ENCODE assay signal across 8 cellular contexts in the genomic region with DNA sequence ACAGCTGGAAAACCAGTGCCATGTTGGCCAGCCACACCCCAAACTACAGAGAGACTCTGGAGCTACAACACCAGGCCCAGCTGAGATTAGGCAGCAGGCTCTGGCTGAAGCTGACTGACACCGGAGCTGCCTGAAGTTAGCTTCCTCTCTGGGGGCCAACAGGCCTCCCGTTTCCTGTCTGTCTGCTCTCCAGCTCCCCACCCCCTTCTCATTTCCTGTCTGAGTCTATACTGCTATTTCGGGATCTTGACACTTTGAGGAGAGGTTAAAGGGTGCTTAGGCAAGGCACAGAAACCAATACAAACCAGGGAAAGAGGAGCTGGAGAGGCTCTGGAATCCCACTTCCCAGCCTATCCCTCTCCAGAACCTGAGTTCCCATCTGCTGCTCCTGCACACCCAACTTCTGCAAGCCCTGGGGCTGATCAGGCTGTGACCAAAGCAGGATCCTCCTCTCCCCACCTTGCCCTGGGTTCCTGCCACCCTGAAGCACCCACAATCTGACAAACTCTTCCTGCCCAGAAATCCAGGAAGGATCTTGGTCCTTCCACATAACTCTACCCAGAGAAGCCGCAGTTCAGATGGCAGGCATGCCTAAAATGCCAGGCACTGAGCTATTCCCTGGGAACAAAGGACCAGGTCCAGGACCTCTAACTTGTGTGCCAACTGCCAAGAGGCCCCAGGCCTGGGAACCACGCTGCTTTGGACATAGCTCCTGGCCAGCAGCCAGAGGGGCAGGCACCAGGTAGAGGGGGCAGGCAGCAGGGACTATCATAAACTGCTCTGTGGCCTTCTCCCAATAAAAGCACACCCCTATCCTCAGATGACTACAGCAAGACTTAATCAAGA. TPM values are rescaled to one million over a fixed set of nuclear protein-coding genes. Genes with fewer than 3 reads are reported as not detected.
A peak's percentile ranks its signal among the peaks of the same experiment; 100 is the strongest.
DNase-seq lines count a peak whose midpoint lies in the region; ATAC-seq, FAIRE-seq and TF ChIP-seq lines count a peak whose summit lies in the region.

No MANE protein-coding gene starts in this region.

- H3K4me1 ChIP-seq in BE2C, result peaks cover 11% of the 10 kb centered on the region
- H3K4me1 ChIP-seq in K562 (replicated peaks in 1 of 2; ENCODE audit: control insufficient read depth in 2 of 2, insufficient read depth in 2 of 2, low read length in 2 of 2), result peaks cover 13 to 26% of the 10 kb centered on the region in 2 experiments; a peak in 4 of 5 replicates
- peaks cover 20 to 45% of the 10 kb centered on the region in 2 donors for H3K4me1 ChIP-seq in kidney (ENCODE audit: control insufficient read depth in 1 of 2, insufficient read depth in 1 of 2, low read depth in 1 of 2, low read length in 2 of 2)

- FAIRE-seq in K562 (lab: Jason Lieb, UNC) (peak; percentile 90), kidney (lab: Jason Lieb, UNC) (no peak)

- peak; percentile 73 for TF ChIP-seq EP300 in K562 (IDR thresholded peaks at IDR 0.05; ENCODE audit: low read length)

- in situ Hi-C loops in K562 (cut with MboI), result no loop called here

- no peaks in the 10 kb centered on the region for H3K9me1 ChIP-seq in K562 (ENCODE audit: control insufficient read depth, insufficient read depth, low read length)

- H3K27ac ChIP-seq in K562 (ENCODE audit: extremely low read depth, low read depth, low read length) (peak overlapping the region; percentile 95), kidney (ENCODE audit: low read depth in 2 of 2, low read length in 2 of 2) (peak overlapping the region; percentile 77 to 93), WERI-Rb-1 (no peak overlapping the region)

- peak overlapping the region; percentile 91 for H3K27ac Mint-ChIP-seq in T-helper 2 cell treated with Interferon-gamma antibody and Interleukin-4, amounts not matched to agents 5 μg/mL and 100 μg/mL, for 36 hours

- H3K9me3 Mint-ChIP-seq in T-helper 2 cell treated with Interferon-gamma antibody and Interleukin-4, amounts not matched to agents 5 μg/mL and 100 μg/mL, for 36 hours, result no peaks in the 10 kb centered on the region

- TF ChIP-seq CTCF in BE2C (IDR thresholded peaks at IDR 0.05; ENCODE audit: low read depth, low read length), result no peak
- TF ChIP-seq CTCF in K562 (IDR thresholded peaks at IDR 0.05 in 2 of 3, conservative IDR thresholded peaks at IDR 0.05 in 1 of 3; ENCODE audit: insufficient read depth in 2 of 3, low read depth in 1 of 3, low read length in 3 of 3), result no peak
- TF ChIP-seq CTCF in kidney (IDR thresholded peaks at IDR 0.05; ENCODE audit: borderline replicate concordance, extremely low read depth, insufficient read depth), result no peak
- TF ChIP-seq CTCF in WERI-Rb-1 (IDR thresholded peaks at IDR 0.05; ENCODE audit: low read depth, low read length), result no peak

- H3K4me1 Mint-ChIP-seq in T-helper 2 cell treated with Interferon-gamma antibody and Interleukin-4, amounts not matched to agents 5 μg/mL and 100 μg/mL, for 36 hours (ENCODE audit: low read depth), result peaks cover 61% of the 10 kb centered on the region

- WGBS in K562 (ENCODE audit: insufficient coverage, low coverage, missing lambda C conversion rate), result 24% methylated on average over 5 of the region's 5 CpGs

- ATAC-seq in GM19397 (IDR thresholded peaks at IDR 0.05; ENCODE audit: unreplicated experiment) (peak; percentile 71), K562 (peak; percentile 97)

- no peaks in the 10 kb centered on the region for H4K20me1 ChIP-seq in K562 (replicated peaks; ENCODE audit: control insufficient read depth, insufficient read depth, low read length)

- H3K4me2 ChIP-seq in K562 (ENCODE audit: insufficient read depth, low read length), result peak overlapping the region; percentile 62

- no peaks in the 10 kb centered on the region for H3K79me2 ChIP-seq in K562 (ENCODE audit: control insufficient read depth, insufficient read depth, low read length)

- intact Hi-C loops in K562 (cut with micrococcal nuclease) (no loop called here), kidney (cut with DNase I) (no loop called here)

- H3K9me3 ChIP-seq in BE2C (no peaks in the 10 kb centered on the region), K562 (replicated peaks; ENCODE audit: control insufficient read depth, insufficient read depth, low read depth, low read length) (no peaks in the 10 kb centered on the region), kidney (ENCODE audit: control insufficient read depth in 1 of 2, low read length in 2 of 2) (no peaks in the 10 kb centered on the region), WERI-Rb-1 (ENCODE audit: severe bottlenecking) (no peaks in the 10 kb centered on the region)

- H3K27me3 Mint-ChIP-seq in T-helper 2 cell treated with Interferon-gamma antibody and Interleukin-4, amounts not matched to agents 5 μg/mL and 100 μg/mL, for 36 hours (ENCODE audit: low read depth), result no peaks in the 10 kb centered on the region

- H3K27me3 ChIP-seq in BE2C (no peaks in the 10 kb centered on the region), K562 (ENCODE audit: control insufficient read depth in 2 of 2, insufficient read depth in 2 of 2, low read length in 2 of 2) (no peaks in the 10 kb centered on the region), WERI-Rb-1 (ENCODE audit: insufficient read depth, low read depth, severe bottlenecking) (no peaks in the 10 kb centered on the region)

- H3K4me3 Mint-ChIP-seq in T-helper 2 cell treated with Interferon-gamma antibody and Interleukin-4, amounts not matched to agents 5 μg/mL and 100 μg/mL, for 36 hours, result peak overlapping the region; percentile 81

- H3K9ac ChIP-seq in K562 (ENCODE audit: insufficient read depth in 1 of 2, low read depth in 2 of 2, low read length in 2 of 2) (peak overlapping the region; percentile 56 to 80), kidney (ENCODE audit: low read length in 2 of 2) (no peak overlapping the region)

- DNase-seq in BE2C (peak; percentile 59), HPDE6-E6E7 (ENCODE audit: extremely low spot score) (peak; percentile 56), K562 (ENCODE audit: extremely low read depth in 1 of 4, low spot score in 3 of 4) (peak; percentile 51 to 89 (median 72)), kidney (peak; percentile 88), WERI-Rb-1 (no peak)
- DNase-seq in T-helper 2 cell treated with Interferon-gamma antibody and Interleukin-4, amounts not matched to agents 5 μg/mL and 100 μg/mL, for 36 hours (ENCODE audit: low spot score), result peak; percentile 66
- DNase-seq in stimulated activated CD4-positive, alpha-beta T cell treated with anti-CD3 and anti-CD28 coated beads, Interleukin-4, amount 100 ng/mL, for 1 hour, result peak; percentile 63

- peak overlapping the region; percentile 83 for H2AFZ ChIP-seq in K562 (ENCODE audit: low read depth, low read length)

- H3K4me3 ChIP-seq in BE2C (ENCODE audit: low read depth, low read length) (no peak overlapping the region), K562 (no peak overlapping the region), kidney (ENCODE audit: low read length in 2 of 2) (no peak overlapping the region), WERI-Rb-1 (ENCODE audit: low read depth, low read length) (no peak overlapping the region)

- H3K36me3 Mint-ChIP-seq in T-helper 2 cell treated with Interferon-gamma antibody and Interleukin-4, amounts not matched to agents 5 μg/mL and 100 μg/mL, for 36 hours (ENCODE audit: low read depth), result peaks cover 37% of the 10 kb centered on the region

- POLR2A ChIA-PET in K562 (lab: Yijun Ruan, JAX), result interaction anchor here (0.6 to 1.9 kb wide), 10 partner anchors 8 to 102 kb away, joined by 3 to 16 read pairs (median 4); partner anchors contain the start of gene TMBIM6

- TF ChIP-seq RAD21 in K562 (CRISPR knock-in tag; conservative IDR thresholded peaks at IDR 0.05 in 1 of 2, IDR thresholded peaks at IDR 0.05 in 1 of 2), result no peak; a peak in 1 of 4 replicates

- CTCF ChIA-PET in K562 (lab: Yijun Ruan, JAX; ENCODE audit: low intra/inter-chr PET ratio), result interaction anchor here (0.7 kb wide), 1 partner anchor 41 kb away, joined by 3 read pairs; no protein-coding TSS in a partner anchor

- no TSS peak for BruUV-seq in K562 (replicated peaks; lab: Mats Ljungman, UMichigan)

- H3K36me3 ChIP-seq in BE2C (no peaks in the 10 kb centered on the region), K562 (ENCODE audit: control insufficient read depth, insufficient read depth, low read length) (peaks cover 10% of the 10 kb centered on the region; the same call in 1 of the 3 replicates), kidney (ENCODE audit: control insufficient read depth in 1 of 2, insufficient read depth in 2 of 2, low read length in 2 of 2) (no peaks in the 10 kb centered on the region), WERI-Rb-1 (peaks cover 25% of the 10 kb centered on the region)

- TF ChIP-seq POLR2A in K562 (conservative IDR thresholded peaks at IDR 0.05), result peak; percentile 48

RNA-seq across cellular contexts. Expression of gene PRPF40B, which starts 39.9 kb away (rescaled TPM):
- polyA plus RNA-seq in BE2C (2012; ENCODE audit: insufficient read depth, insufficient read length, low read depth), result 32.2 TPM
- total RNA-seq in K562 (2011; cell fraction: chromatin; rRNA removed; ENCODE audit: low replicate concordance), result 27.4 and 49.5 TPM in 2 replicates
- 25.0 and 28.2 TPM in 2 replicates for total RNA-seq in K562 (2011; cell fraction: nucleolus; rRNA removed)
- 29.6 and 35.8 TPM in 2 replicates for total RNA-seq in K562 (2011; cell fraction: nucleoplasm; rRNA removed)
- 5.7 and 7.1 TPM in 2 replicates for total RNA-seq in K562 (2014; rRNA removed)
- 5.0 and 5.8 TPM in 2 replicates for total RNA-seq in K562 (2014; rRNA removed; fragmentation: Illumina TruSeq; extraction: Trizol)
- 4.8 TPM in 2 replicates for total RNA-seq in K562 (2015; rRNA removed; fragmentation: Illumina TruSeq; extraction: Trizol)
- total RNA-seq in K562 (2021), result 8.5 and 10.6 TPM in 2 replicates
- polyA plus RNA-seq in K562 (2011; rRNA removed), result 4.5 and 5.2 TPM in 2 replicates
- polyA plus RNA-seq in K562 (2011; cell fraction: cytosol; rRNA removed), result 2.2 and 3.2 TPM in 2 replicates
- 40.9 and 42.4 TPM in 2 replicates for polyA plus RNA-seq in K562 (2011; cell fraction: nucleus; rRNA removed)
- polyA plus RNA-seq in K562 (2012), result 6.1 and 6.4 TPM in 2 replicates
- polyA plus RNA-seq in K562 (2014; fragmentation: Illumina TruSeq; extraction: Trizol), result 4.6 and 5.1 TPM in 2 replicates
- polyA plus RNA-seq in K562 (2014; fragmentation: Nextera tagmentation; extraction: Ambion mirVana), result under 1 TPM; 0.55 to 0.85 TPM
- polyA plus RNA-seq in K562 (2014; rRNA removed), result 7.8 and 10.0 TPM in 2 replicates
- polyA minus RNA-seq in K562 (2011; rRNA and poly(A)+ RNA removed), result 4.4 and 4.5 TPM in 2 replicates
- 1.5 and 3.0 TPM in 2 replicates for polyA minus RNA-seq in K562 (2011; cell fraction: cytosol; rRNA and poly(A)+ RNA removed)
- polyA minus RNA-seq in K562 (2011; cell fraction: nucleus; rRNA and poly(A)+ RNA removed), result 9.7 and 12.3 TPM in 2 replicates
- 33.3 TPM for total RNA-seq in kidney
- 20.1 TPM for polyA plus RNA-seq in kidney (ENCODE audit: insufficient read depth, low read depth, low replicate concordance)

RNA-seq across cellular contexts. Expression of gene FMNL3, which starts 44.0 kb away (rescaled TPM):
- polyA plus RNA-seq in BE2C (2012; ENCODE audit: insufficient read depth, insufficient read length, low read depth), result 7.4 TPM
- total RNA-seq in K562 (2011; cell fraction: chromatin; rRNA removed; ENCODE audit: low replicate concordance), result 38.8 and 46.8 TPM in 2 replicates
- 17.4 and 19.8 TPM in 2 replicates for total RNA-seq in K562 (2011; cell fraction: nucleolus; rRNA removed)
- total RNA-seq in K562 (2011; cell fraction: nucleoplasm; rRNA removed), result 20.3 and 21.7 TPM in 2 replicates
- 8.8 and 9.5 TPM in 2 replicates for total RNA-seq in K562 (2014; rRNA removed)
- 6.8 and 7.9 TPM in 2 replicates for total RNA-seq in K562 (2014; rRNA removed; fragmentation: Illumina TruSeq; extraction: Trizol)
- 6.4 and 7.1 TPM in 2 replicates for total RNA-seq in K562 (2015; rRNA removed; fragmentation: Illumina TruSeq; extraction: Trizol)
- 11.1 and 14.4 TPM in 2 replicates for total RNA-seq in K562 (2021)
- 6.9 and 7.0 TPM in 2 replicates for polyA plus RNA-seq in K562 (2011; rRNA removed)
- 5.4 and 7.5 TPM in 2 replicates for polyA plus RNA-seq in K562 (2011; cell fraction: cytosol; rRNA removed)
- polyA plus RNA-seq in K562 (2011; cell fraction: nucleus; rRNA removed), result 22.2 and 25.7 TPM in 2 replicates
- 8.6 and 13.4 TPM in 2 replicates for polyA plus RNA-seq in K562 (2012)
- 6.7 and 7.7 TPM in 2 replicates for polyA plus RNA-seq in K562 (2014; fragmentation: Illumina TruSeq; extraction: Trizol)
- polyA plus RNA-seq in K562 (2014; fragmentation: Nextera tagmentation; extraction: Ambion mirVana), result under 1 TPM; 0.49 to 0.53 TPM
- polyA plus RNA-seq in K562 (2014; rRNA removed), result 5.4 and 7.4 TPM in 2 replicates
- 17.9 and 21.0 TPM in 2 replicates for polyA minus RNA-seq in K562 (2011; rRNA and poly(A)+ RNA removed)
- 8.6 and 11.9 TPM in 2 replicates for polyA minus RNA-seq in K562 (2011; cell fraction: cytosol; rRNA and poly(A)+ RNA removed)
- 8.9 and 16.9 TPM in 2 replicates for polyA minus RNA-seq in K562 (2011; cell fraction: nucleus; rRNA and poly(A)+ RNA removed)
- 25.6 TPM for total RNA-seq in kidney
- polyA plus RNA-seq in kidney (ENCODE audit: insufficient read depth, low read depth, low replicate concordance), result 6.3 TPM

RNA-seq across cellular contexts. Expression of gene FAM186B, which starts 57.8 kb away (rescaled TPM):
- polyA plus RNA-seq in BE2C (2012; ENCODE audit: insufficient read depth, insufficient read length, low read depth), result 1.1 TPM
- 0.35 and 0.39 TPM in 2 replicates for total RNA-seq in K562 (2011; cell fraction: chromatin; rRNA removed; ENCODE audit: low replicate concordance)
- 0.26 and 0.33 TPM in 2 replicates for total RNA-seq in K562 (2011; cell fraction: nucleolus; rRNA removed)
- total RNA-seq in K562 (2011; cell fraction: nucleoplasm; rRNA removed), result 0.38 and 0.44 TPM in 2 replicates
- total RNA-seq in K562 (2014; rRNA removed) (0.12 and 0.23 TPM in 2 replicates), K562 (2014; rRNA removed; fragmentation: Illumina TruSeq; extraction: Trizol) (0.15 and 0.16 TPM in 2 replicates), K562 (2015; rRNA removed; fragmentation: Illumina TruSeq; extraction: Trizol) (0.14 and 0.19 TPM in 2 replicates), K562 (2021) (0.18 TPM in 2 replicates), kidney (0.85 TPM)
- polyA plus RNA-seq in K562 (2011; rRNA removed) (0.07 and 0.15 TPM in 2 replicates), K562 (2014; fragmentation: Illumina TruSeq; extraction: Trizol) (0.18 and 0.22 TPM in 2 replicates), K562 (2014; fragmentation: Nextera tagmentation; extraction: Ambion mirVana) (under 1 TPM; 0.10 to 0.42 TPM), K562 (2014; rRNA removed) (0.08 and 0.20 TPM in 2 replicates), kidney (ENCODE audit: insufficient read depth, low read depth, low replicate concordance) (0.34 TPM)
- 0.07 and 0.22 TPM in 2 replicates for polyA plus RNA-seq in K562 (2011; cell fraction: cytosol; rRNA removed)
- polyA plus RNA-seq in K562 (2011; cell fraction: nucleus; rRNA removed), result 0.15 and 0.17 TPM in 2 replicates
- polyA plus RNA-seq in K562 (2012), result 0.61 and 0.97 TPM in 2 replicates
- polyA minus RNA-seq in K562 (2011; rRNA and poly(A)+ RNA removed), result 0.42 TPM in 1 of 2 replicates, not detected in the other
- not detected in 2 replicates for polyA minus RNA-seq in K562 (2011; cell fraction: cytosol; rRNA and poly(A)+ RNA removed)
- 0.13 and 0.22 TPM in 2 replicates for polyA minus RNA-seq in K562 (2011; cell fraction: nucleus; rRNA and poly(A)+ RNA removed)

Comparison
In these comparisons a context has a peak if more than half of its experiments do, and no peak if none do; other contexts are left out.
1. H3K9ac ChIP-seq: peak in K562 (2 of 2); none in kidney (0 of 2).